1 cellular context compared by ENCODE assay signal in the genomic region with DNA sequence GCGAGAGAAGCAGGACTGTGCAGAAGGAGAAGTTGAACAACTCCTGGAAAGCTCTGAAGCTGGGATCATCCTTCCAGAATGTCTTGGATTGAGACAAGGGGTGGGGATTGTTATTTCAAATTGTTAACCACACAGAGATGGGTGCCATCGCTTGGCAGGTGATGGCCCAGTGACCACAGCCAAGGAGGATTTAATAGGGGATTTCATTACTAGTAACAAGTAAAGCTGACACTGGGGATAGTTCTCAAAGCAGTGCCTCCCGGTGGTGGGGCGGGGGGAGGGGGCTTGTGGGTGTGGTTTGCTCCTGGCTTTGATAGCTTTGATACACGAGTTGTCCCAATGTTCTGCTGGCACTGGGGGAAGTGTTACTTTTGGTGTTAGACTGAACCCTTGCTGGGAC.
TF ChIP-seq lines count a peak whose summit lies in the region.

No MANE protein-coding gene starts in this region.

TF ChIP-seq in WTC11, 78 proteins besides CTCF, POLR2A, EP300 and RAD21 (continued from another document):
- TF ChIP-seq, protein P1, sequence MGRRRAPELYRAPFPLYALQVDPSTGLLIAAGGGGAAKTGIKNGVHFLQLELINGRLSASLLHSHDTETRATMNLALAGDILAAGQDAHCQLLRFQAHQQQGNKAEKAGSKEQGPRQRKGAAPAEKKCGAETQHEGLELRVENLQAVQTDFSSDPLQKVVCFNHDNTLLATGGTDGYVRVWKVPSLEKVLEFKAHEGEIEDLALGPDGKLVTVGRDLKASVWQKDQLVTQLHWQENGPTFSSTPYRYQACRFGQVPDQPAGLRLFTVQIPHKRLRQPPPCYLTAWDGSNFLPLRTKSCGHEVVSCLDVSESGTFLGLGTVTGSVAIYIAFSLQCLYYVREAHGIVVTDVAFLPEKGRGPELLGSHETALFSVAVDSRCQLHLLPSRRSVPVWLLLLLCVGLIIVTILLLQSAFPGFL (CRISPR knock-in tag; IDR thresholded peaks at IDR 0.05; ENCODE audit: borderline replicate concordance): no peak
- TF ChIP-seq, protein P2, sequence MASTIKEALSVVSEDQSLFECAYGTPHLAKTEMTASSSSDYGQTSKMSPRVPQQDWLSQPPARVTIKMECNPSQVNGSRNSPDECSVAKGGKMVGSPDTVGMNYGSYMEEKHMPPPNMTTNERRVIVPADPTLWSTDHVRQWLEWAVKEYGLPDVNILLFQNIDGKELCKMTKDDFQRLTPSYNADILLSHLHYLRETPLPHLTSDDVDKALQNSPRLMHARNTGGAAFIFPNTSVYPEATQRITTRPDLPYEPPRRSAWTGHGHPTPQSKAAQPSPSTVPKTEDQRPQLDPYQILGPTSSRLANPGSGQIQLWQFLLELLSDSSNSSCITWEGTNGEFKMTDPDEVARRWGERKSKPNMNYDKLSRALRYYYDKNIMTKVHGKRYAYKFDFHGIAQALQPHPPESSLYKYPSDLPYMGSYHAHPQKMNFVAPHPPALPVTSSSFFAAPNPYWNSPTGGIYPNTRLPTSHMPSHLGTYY (CRISPR knock-in tag; IDR thresholded peaks at IDR 0.05): no peak
- TF ChIP-seq JUN (CRISPR knock-in tag; IDR thresholded peaks at IDR 0.05) (no peak), MAX (CRISPR knock-in tag; IDR thresholded peaks at IDR 0.05) (no peak), HMGA2 (CRISPR knock-in tag; IDR thresholded peaks at IDR 0.05) (no peak)
- TF ChIP-seq, protein P3, sequence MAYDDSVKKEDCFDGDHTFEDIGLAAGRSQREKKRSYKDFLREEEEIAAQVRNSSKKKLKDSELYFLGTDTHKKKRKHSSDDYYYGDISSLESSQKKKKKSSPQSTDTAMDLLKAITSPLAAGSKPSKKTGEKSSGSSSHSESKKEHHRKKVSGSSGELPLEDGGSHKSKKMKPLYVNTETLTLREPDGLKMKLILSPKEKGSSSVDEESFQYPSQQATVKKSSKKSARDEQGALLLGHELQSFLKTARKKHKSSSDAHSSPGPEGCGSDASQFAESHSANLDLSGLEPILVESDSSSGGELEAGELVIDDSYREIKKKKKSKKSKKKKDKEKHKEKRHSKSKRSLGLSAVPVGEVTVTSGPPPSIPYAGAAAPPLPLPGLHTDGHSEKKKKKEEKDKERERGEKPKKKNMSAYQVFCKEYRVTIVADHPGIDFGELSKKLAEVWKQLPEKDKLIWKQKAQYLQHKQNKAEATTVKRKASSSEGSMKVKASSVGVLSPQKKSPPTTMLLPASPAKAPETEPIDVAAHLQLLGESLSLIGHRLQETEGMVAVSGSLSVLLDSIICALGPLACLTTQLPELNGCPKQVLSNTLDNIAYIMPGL (CRISPR knock-in tag; IDR thresholded peaks at IDR 0.05): no peak
TF ChIP-seq in WTC11: peak in this region for 0.
